Comparison of ENCODE assay signal across 18 cellular contexts in the genomic region with DNA sequence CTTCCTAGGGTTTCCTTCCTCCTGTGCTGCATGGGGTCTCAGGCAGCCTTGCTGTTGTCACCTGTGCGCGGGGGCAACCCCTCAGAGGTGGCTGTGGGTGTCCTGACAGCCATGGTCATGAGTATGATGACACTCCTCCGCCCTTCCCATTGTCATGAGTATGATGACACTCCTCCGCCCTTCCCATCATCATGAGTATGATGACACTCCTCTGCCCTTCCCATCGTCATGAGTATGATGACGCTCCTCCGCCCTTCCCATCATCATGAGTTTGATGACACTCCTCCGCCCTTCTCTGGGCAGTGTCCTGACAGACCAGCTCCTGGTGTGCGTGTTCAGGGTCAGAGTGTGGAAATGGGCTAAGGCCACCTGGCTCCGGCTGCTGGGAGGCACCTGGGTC.
"Had no signal": no experiment of that assay in that cellular context is flagged by ENCODE, and none has a peak within 500 bp of the region (broad histone marks: within the 10 kb centered on the region; RNA-seq: fewer than 3 reads in every experiment).

No MANE protein-coding gene starts in this region.

- H3K27ac Mint-ChIP-seq: activated CD8-positive, alpha-beta T cell treated with anti-CD3 and anti-CD28 coated beads, Interleukin-2, amount 10 ng/mL, durations not matched to agents 7 days and 5 days; endodermal cell; natural killer cell treated with Interleukin-12 subunit alpha and Interleukin-12 subunit beta and Interleukin-15 and Interleukin-18, amount 100 ng/mL, for 72 hours; stimulated activated naive B cell treated with anti-CD40 and anti-IgM and Interleukin-4, amounts not matched to agents 10 μg/mL and 1 μg/mL and 100 μg/mL, for 72 hours; WTC11 had no signal

- H3K27me3 ChIP-seq: ascending aorta, esophagus muscularis mucosa, transverse colon had no signal

- H3K4me1 Mint-ChIP-seq: endodermal cell had no signal

- H3K4me3 Mint-ChIP-seq: activated CD8-positive, alpha-beta T cell treated with anti-CD3 and anti-CD28 coated beads, Interleukin-2, amount 10 ng/mL, durations not matched to agents 7 days and 5 days; endodermal cell; natural killer cell treated with Interleukin-12 subunit alpha and Interleukin-12 subunit beta and Interleukin-15 and Interleukin-18, amount 100 ng/mL, for 72 hours; stimulated activated naive B cell treated with anti-CD40 and anti-IgM and Interleukin-4, amounts not matched to agents 10 μg/mL and 1 μg/mL and 100 μg/mL, for 72 hours; WTC11 had no signal

- ATAC-seq: activated CD8-positive, alpha-beta T cell treated with anti-CD3 and anti-CD28 coated beads, Interleukin-2, amount 10 ng/mL, durations not matched to agents 7 days and 5 days; left ventricle myocardium superior; natural killer cell treated with Interleukin-12 subunit alpha and Interleukin-12 subunit beta and Interleukin-15 and Interleukin-18, amount 100 ng/mL, for 72 hours; stimulated activated naive B cell treated with anti-CD40 and anti-IgM and Interleukin-4, amounts not matched to agents 10 μg/mL and 1 μg/mL and 100 μg/mL, for 72 hours; WTC11 had no signal

- H3K9me3 ChIP-seq: esophagus muscularis mucosa, transverse colon had no signal

- H3K36me3 Mint-ChIP-seq: natural killer cell treated with Interleukin-12 subunit alpha and Interleukin-12 subunit beta and Interleukin-15 and Interleukin-18, amount 100 ng/mL, for 72 hours had no signal

- H3K9me3 Mint-ChIP-seq: natural killer cell treated with Interleukin-12 subunit alpha and Interleukin-12 subunit beta and Interleukin-15 and Interleukin-18, amount 100 ng/mL, for 72 hours; stimulated activated naive B cell treated with anti-CD40 and anti-IgM and Interleukin-4, amounts not matched to agents 10 μg/mL and 1 μg/mL and 100 μg/mL, for 72 hours had no signal

- H3K27ac ChIP-seq: ascending aorta, esophagus muscularis mucosa, transverse colon had no signal

- H3K27me3 Mint-ChIP-seq: natural killer cell treated with Interleukin-12 subunit alpha and Interleukin-12 subunit beta and Interleukin-15 and Interleukin-18, amount 100 ng/mL, for 72 hours; stimulated activated naive B cell treated with anti-CD40 and anti-IgM and Interleukin-4, amounts not matched to agents 10 μg/mL and 1 μg/mL and 100 μg/mL, for 72 hours had no signal

- H3K4me1 ChIP-seq: ascending aorta, esophagus muscularis mucosa, transverse colon had no signal

- H3K36me3 ChIP-seq: transverse colon had no signal

- DNase-seq: activated CD4-positive, alpha-beta T cell treated with anti-CD3 and anti-CD28 coated beads for 48 hours; activated CD8-positive, alpha-beta memory T cell treated with anti-CD3 and anti-CD28 coated beads, Interleukin-2, amount 50 U/mL, for 4 hours; activated CD8-positive, alpha-beta T cell treated with anti-CD3 and anti-CD28 coated beads, Interleukin-2, amount 10 ng/mL, durations not matched to agents 7 days and 5 days; activated naive CD4-positive, alpha-beta T cell; dermis blood vessel endothelial cell; endodermal cell; left ventricle myocardium superior; mesenchymal stem cell; nucleus accumbens; posterior cingulate gyrus; stimulated activated CD4-positive, alpha-beta T cell treated with anti-CD3 and anti-CD28 coated beads, Interleukin-2, amount 100 ng/mL, for 48 hours; stimulated activated naive B cell treated with anti-CD40 and anti-IgM and Interleukin-4, amounts not matched to agents 10 μg/mL and 1 μg/mL and 100 μg/mL, for 72 hours; substantia nigra; transverse colon had no signal

- H3K4me3 ChIP-seq: ascending aorta, esophagus muscularis mucosa, transverse colon had no signal
